ENCODE assay signal across 15 cellular contexts in genomic region chr14:103026988-103027387, GRCh38. TPM values are rescaled to one million over a fixed set of nuclear protein-coding genes. Genes with fewer than 3 reads are reported as not detected.
DNase-seq lines count a peak whose midpoint lies in the region; ATAC-seq and TF ChIP-seq lines count a peak whose summit lies in the region.
"Had no signal": no experiment of that assay in that cellular context is flagged by ENCODE, and none has a peak within 500 bp of the region (broad histone marks: within the 10 kb centered on the region; RNA-seq: fewer than 3 reads in every experiment).

No MANE protein-coding gene starts in this region.

- WGBS in transverse colon (ENCODE audit: low coverage in 1 of 2), 2 donors: 53 to 55% methylated on average over 3 of the region's 3 CpGs

- H3K4me3 ChIP-seq in HEK293 (ENCODE audit: low read depth, low read length) (no peak overlapping the region), transverse colon (no peak overlapping the region)
- H3K4me3 ChIP-seq: BLaER1 treated with 17β-estradiol and CSF1 and Interleukin-3, amounts not matched to agents 10 nM and 100 nM; GM12878; GM23248 had no signal

- H3K36me3 ChIP-seq in HEK293 (ENCODE audit: control insufficient read depth in 2 of 2, insufficient read depth in 1 of 2, low read length in 2 of 2) (no peaks in the 10 kb centered on the region), transverse colon (no peaks in the 10 kb centered on the region)
- H3K36me3 ChIP-seq: BLaER1 treated with 17β-estradiol and CSF1 and Interleukin-3, amounts not matched to agents 10 nM and 100 nM had no signal

- intact Hi-C loops in left colon (cut with DNase I, micrococcal nuclease): no loop called here
- intact Hi-C loops in transverse colon (cut with DNase I; ENCODE audit: low total_unique reads): no loop called here

- H3K27me3 ChIP-seq in transverse colon: no peaks in the 10 kb centered on the region
- H3K27me3 ChIP-seq: BLaER1 treated with 17β-estradiol and CSF1 and Interleukin-3, amounts not matched to agents 10 nM and 100 nM had no signal

- DNase-seq in T-helper 17 cell (no peak), left colon (no peak), transverse colon (no peak), NCI-H446 (lab: John Stamatoyannopoulos, UW) (no peak)
- DNase-seq in activated CD8-positive, alpha-beta memory T cell treated with anti-CD3 and anti-CD28 coated beads, Interleukin-2, amount 50 U/mL, for 48 hours: no peak
- DNase-seq in central memory CD4-positive, alpha-beta T cell: no peak
- DNase-seq: ACHN; CD4-positive, CD25-positive, alpha-beta regulatory T cell; GM23248 had no signal

- H3K4me3 Mint-ChIP-seq in T-helper 17 cell: no peak overlapping the region
- H3K4me3 Mint-ChIP-seq: CD4-positive, CD25-positive, alpha-beta regulatory T cell had no signal

- CTCF ChIA-PET in HEK293 (lab: Yijun Ruan, JAX): interaction anchor here (0.9 kb wide), 1 partner anchor 51 kb away, joined by 3 read pairs; no protein-coding TSS in a partner anchor

- H3K27ac ChIP-seq in HEK293 (ENCODE audit: extremely low read depth, low read depth, low read length) (no peak overlapping the region), transverse colon (peak overlapping the region; percentile 53 to 64 (median 62))
- H3K27ac ChIP-seq: BLaER1 treated with 17β-estradiol and CSF1 and Interleukin-3, amounts not matched to agents 10 nM and 100 nM; GM23248 had no signal

- H3K27ac Mint-ChIP-seq in T-helper 17 cell: peak overlapping the region; percentile 37
- H3K27ac Mint-ChIP-seq: CD4-positive, CD25-positive, alpha-beta regulatory T cell had no signal

- H3K9me3 ChIP-seq in HEK293 (ENCODE audit: control insufficient read depth, insufficient read depth, low read depth, low read length): no peaks in the 10 kb centered on the region
- no peaks in the 10 kb centered on the region for H3K9me3 ChIP-seq in T-helper 17 cell (ENCODE audit: control insufficient read depth, low read length, poor library complexity, severe bottlenecking)
- no peaks in the 10 kb centered on the region for H3K9me3 ChIP-seq in transverse colon

- no peak for TF ChIP-seq EP300 in transverse colon (IDR thresholded peaks at IDR 0.05; ENCODE audit: low read depth)

- no peak for TF ChIP-seq POLR2A in transverse colon (IDR thresholded peaks at IDR 0.05)

- in situ Hi-C loops in transverse colon (cut with MboI; ENCODE audit: low pct_ligation_motif_present in 1 of 4, low pct_unique_long_range_greater_than_20kb in 1 of 4, low sequenced_read_pairs in 3 of 4): no loop called here

- ATAC-seq in T-helper 17 cell (no peak), left colon (peak; percentile 83)
- ATAC-seq: GM12878 had no signal

- POLR2A ChIA-PET in HEK293 (lab: Yijun Ruan, JAX): no interaction called here

- peaks cover 14% of the 10 kb centered on the region for H3K4me1 Mint-ChIP-seq in T-helper 17 cell

- no peaks in the 10 kb centered on the region for H3K27me3 Mint-ChIP-seq in T-helper 17 cell
- H3K27me3 Mint-ChIP-seq: CD4-positive, CD25-positive, alpha-beta regulatory T cell had no signal

- H3K36me3 Mint-ChIP-seq in T-helper 17 cell (ENCODE audit: low read depth): no peaks in the 10 kb centered on the region

- H3K4me1 ChIP-seq in HEK293 (ENCODE audit: control insufficient read depth, insufficient read depth, low read length) (peaks cover 36% of the 10 kb centered on the region), transverse colon (peaks cover 32 to 77% (median 51%) of the 10 kb centered on the region in 4 donors)

- TF ChIP-seq CTCF in HEK293 (tag by site-specific recombination; IDR thresholded peaks at IDR 0.05) (no peak), transverse colon (IDR thresholded peaks at IDR 0.05) (peak in 1 of 5 experiments; percentile 8)

TF ChIP-seq in HEK293, 187 proteins besides CTCF, POLR2A, EP300 and RAD21:
- TF ChIP-seq RBAK (tag by site-specific recombination; IDR thresholded peaks at IDR 0.05) (no peak), ZFHX2 (tag by site-specific recombination; conservative IDR thresholded peaks at IDR 0.05) (peak; percentile 30), FEZF1 (tag by site-specific recombination; IDR thresholded peaks at IDR 0.05) (peak; percentile 57; the same call in 1 of the 2 replicates), EGR2 (tag by site-specific recombination; IDR thresholded peaks at IDR 0.05; ENCODE audit: low read depth) (peak; percentile 24; the same call in 1 of the 2 replicates), ZNF624 (tag by site-specific recombination; IDR thresholded peaks at IDR 0.05) (no peak)
- TF ChIP-seq, protein P1, sequence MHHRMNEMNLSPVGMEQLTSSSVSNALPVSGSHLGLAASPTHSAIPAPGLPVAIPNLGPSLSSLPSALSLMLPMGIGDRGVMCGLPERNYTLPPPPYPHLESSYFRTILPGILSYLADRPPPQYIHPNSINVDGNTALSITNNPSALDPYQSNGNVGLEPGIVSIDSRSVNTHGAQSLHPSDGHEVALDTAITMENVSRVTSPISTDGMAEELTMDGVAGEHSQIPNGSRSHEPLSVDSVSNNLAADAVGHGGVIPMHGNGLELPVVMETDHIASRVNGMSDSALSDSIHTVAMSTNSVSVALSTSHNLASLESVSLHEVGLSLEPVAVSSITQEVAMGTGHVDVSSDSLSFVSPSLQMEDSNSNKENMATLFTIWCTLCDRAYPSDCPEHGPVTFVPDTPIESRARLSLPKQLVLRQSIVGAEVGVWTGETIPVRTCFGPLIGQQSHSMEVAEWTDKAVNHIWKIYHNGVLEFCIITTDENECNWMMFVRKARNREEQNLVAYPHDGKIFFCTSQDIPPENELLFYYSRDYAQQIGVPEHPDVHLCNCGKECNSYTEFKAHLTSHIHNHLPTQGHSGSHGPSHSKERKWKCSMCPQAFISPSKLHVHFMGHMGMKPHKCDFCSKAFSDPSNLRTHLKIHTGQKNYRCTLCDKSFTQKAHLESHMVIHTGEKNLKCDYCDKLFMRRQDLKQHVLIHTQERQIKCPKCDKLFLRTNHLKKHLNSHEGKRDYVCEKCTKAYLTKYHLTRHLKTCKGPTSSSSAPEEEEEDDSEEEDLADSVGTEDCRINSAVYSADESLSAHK (tag by site-specific recombination; IDR thresholded peaks at IDR 0.05): no peak
- TF ChIP-seq, protein P2, sequence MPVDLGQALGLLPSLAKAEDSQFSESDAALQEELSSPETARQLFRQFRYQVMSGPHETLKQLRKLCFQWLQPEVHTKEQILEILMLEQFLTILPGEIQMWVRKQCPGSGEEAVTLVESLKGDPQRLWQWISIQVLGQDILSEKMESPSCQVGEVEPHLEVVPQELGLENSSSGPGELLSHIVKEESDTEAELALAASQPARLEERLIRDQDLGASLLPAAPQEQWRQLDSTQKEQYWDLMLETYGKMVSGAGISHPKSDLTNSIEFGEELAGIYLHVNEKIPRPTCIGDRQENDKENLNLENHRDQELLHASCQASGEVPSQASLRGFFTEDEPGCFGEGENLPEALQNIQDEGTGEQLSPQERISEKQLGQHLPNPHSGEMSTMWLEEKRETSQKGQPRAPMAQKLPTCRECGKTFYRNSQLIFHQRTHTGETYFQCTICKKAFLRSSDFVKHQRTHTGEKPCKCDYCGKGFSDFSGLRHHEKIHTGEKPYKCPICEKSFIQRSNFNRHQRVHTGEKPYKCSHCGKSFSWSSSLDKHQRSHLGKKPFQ (tag by site-specific recombination; IDR thresholded peaks at IDR 0.05): peak; percentile 92
- TF ChIP-seq, protein P3, sequence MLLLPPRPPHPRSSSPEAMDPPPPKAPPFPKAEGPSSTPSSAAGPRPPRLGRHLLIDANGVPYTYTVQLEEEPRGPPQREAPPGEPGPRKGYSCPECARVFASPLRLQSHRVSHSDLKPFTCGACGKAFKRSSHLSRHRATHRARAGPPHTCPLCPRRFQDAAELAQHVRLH (tag by site-specific recombination; IDR thresholded peaks at IDR 0.05): peak; percentile 53; the same call in 1 of the 2 replicates

RNA-seq across cellular contexts. Expression of gene CDC42BPB, which starts 30.4 kb away (rescaled TPM):
- total RNA-seq in T-helper 17 cell: 10 to 100 TPM; 11.6 to 16.3 TPM
- 10 to 100 TPM; 75.5 to 85.2 TPM for total RNA-seq in left colon
- total RNA-seq in transverse colon: 100 to 1,000 TPM; 109 to 160 (median 123) TPM

RNA-seq across cellular contexts. Expression of gene LBHD2, which starts 57.0 kb away (rescaled TPM):
- total RNA-seq in T-helper 17 cell (not detected), left colon (not detected), transverse colon (not detected)
- total RNA-seq: A172; CD4-positive, CD25-positive, alpha-beta regulatory T cell; Daoy; GM12878; GM23248; HT1080 had no signal

Comparison
In these comparisons a context has a peak if more than half of its experiments do, and no peak if none do; other contexts are left out.
1. RNA of gene CDC42BPB, which starts 30.4 kb away (total RNA-seq): 109 to 160 TPM in transverse colon and 75.5 to 85.2 TPM in left colon; 11.6 to 16.3 TPM in T-helper 17 cell; every median in the first group is over 4 times any median in the second.